In the genomic region with DNA sequence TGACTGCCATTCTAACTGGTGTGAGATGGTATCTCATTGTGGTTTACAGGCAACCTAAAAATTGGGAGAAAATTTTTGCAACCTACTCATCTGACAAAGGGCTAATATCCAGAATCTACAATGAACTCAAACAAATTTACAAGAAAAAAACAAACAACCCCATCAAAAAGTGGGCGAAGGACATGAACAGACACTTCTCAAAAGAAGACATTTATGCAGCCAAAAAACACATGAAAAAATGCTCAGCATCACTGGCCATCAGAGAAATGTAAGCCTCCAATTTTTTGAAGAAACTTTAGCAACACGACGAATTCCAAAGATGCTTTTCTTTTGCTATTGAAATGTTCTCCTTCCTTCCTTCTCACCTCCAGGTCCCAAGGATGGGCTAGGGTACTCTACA, we compare ENCODE assay signal across 8 cellular contexts. TPM values are rescaled to one million over a fixed set of nuclear protein-coding genes. Genes with fewer than 3 reads are reported as not detected.
A peak's percentile ranks its signal among the peaks of the same experiment; 100 is the strongest.
DNase-seq lines count a peak whose midpoint lies in the region; ATAC-seq, FAIRE-seq and TF ChIP-seq lines count a peak whose summit lies in the region.
"Not testable (repeated sequence)": the region's sequence is repeated elsewhere in the genome, so short reads cannot be mapped to it uniquely, and the experiment has no call there.

No MANE protein-coding gene starts in this region.

- H3K9me2 ChIP-seq in Karpas-422 (replicated peaks; ENCODE audit: insufficient read depth, low read length), result not testable (repeated sequence)

- H3K9me3 ChIP-seq in Karpas-422 (ENCODE audit: low read length); kidney (ENCODE audit: control insufficient read depth in 1 of 2, low read length in 2 of 2): not testable (repeated sequence)

- H2AFZ ChIP-seq in Karpas-422 (ENCODE audit: low read length), result not testable (repeated sequence)

- H3K4me2 ChIP-seq in Karpas-422 (ENCODE audit: low read depth, low read length, poor library complexity, severe bottlenecking), result peak overlapping the region; percentile 82

- ATAC-seq in activated CD4-positive, alpha-beta T cell treated with anti-CD3 and anti-CD28 coated beads for 36 hours; activated naive CD8-positive, alpha-beta T cell treated with anti-CD3 and anti-CD28 coated beads, Interleukin-2, amount 50 U/mL, for 24 hours: not testable (repeated sequence)

- not testable (repeated sequence) for FAIRE-seq in kidney (lab: Jason Lieb, UNC)

- POLR2A ChIA-PET in activated CD4-positive, alpha-beta T cell treated with anti-CD3 and anti-CD28 coated beads for 36 hours (lab: Charles Lee), result not testable (repeated sequence)

- peaks cover 17% of the 10 kb centered on the region for H3K4me1 ChIP-seq in Karpas-422 (ENCODE audit: low read length)
- H3K4me1 ChIP-seq in kidney (ENCODE audit: control insufficient read depth in 1 of 2, insufficient read depth in 1 of 2, low read depth in 1 of 2, low read length in 2 of 2), result not testable (repeated sequence)

- not testable (repeated sequence) for BruUV-seq in Calu3 (replicated peaks; lab: Mats Ljungman, UMichigan)

- not testable (repeated sequence) for H3K9me3 Mint-ChIP-seq in Calu3 (ENCODE audit: low read depth, unreplicated experiment); activated CD4-positive, alpha-beta T cell treated with anti-CD3 and anti-CD28 coated beads for 36 hours (ENCODE audit: low read depth); activated naive CD8-positive, alpha-beta T cell treated with anti-CD3 and anti-CD28 coated beads, Interleukin-2, amount 50 U/mL, for 24 hours; endothelial cell (ENCODE audit: unreplicated experiment); osteocyte (ENCODE audit: unreplicated experiment); type B pancreatic cell

- peaks cover 30% of the 10 kb centered on the region for H3K36me3 ChIP-seq in Karpas-422 (ENCODE audit: insufficient read depth, low read length)
- H3K36me3 ChIP-seq in kidney (ENCODE audit: control insufficient read depth in 1 of 2, insufficient read depth in 2 of 2, low read length in 2 of 2), result peaks cover 10 to 15% of the 10 kb centered on the region in 2 donors

- H3K36me3 Mint-ChIP-seq in Calu3 (ENCODE audit: insufficient read depth, unreplicated experiment), result peaks cover 29% of the 10 kb centered on the region
- peaks cover 52% of the 10 kb centered on the region for H3K36me3 Mint-ChIP-seq in activated CD4-positive, alpha-beta T cell treated with anti-CD3 and anti-CD28 coated beads for 36 hours (ENCODE audit: low read depth)
- H3K36me3 Mint-ChIP-seq in activated naive CD8-positive, alpha-beta T cell treated with anti-CD3 and anti-CD28 coated beads, Interleukin-2, amount 50 U/mL, for 24 hours (ENCODE audit: low read depth), result peaks cover 50% of the 10 kb centered on the region
- H3K36me3 Mint-ChIP-seq in endothelial cell (ENCODE audit: low read depth, unreplicated experiment), result peaks cover 10% of the 10 kb centered on the region
- peaks cover 17% of the 10 kb centered on the region for H3K36me3 Mint-ChIP-seq in osteocyte (ENCODE audit: unreplicated experiment)
- H3K36me3 Mint-ChIP-seq in type B pancreatic cell, result peaks cover 31% of the 10 kb centered on the region

- not testable (repeated sequence) for TF ChIP-seq CTCF in Calu3 (IDR thresholded peaks at IDR 0.05; ENCODE audit: unreplicated experiment); endothelial cell (IDR thresholded peaks at IDR 0.05; ENCODE audit: unreplicated experiment); kidney (IDR thresholded peaks at IDR 0.05; ENCODE audit: borderline replicate concordance, extremely low read depth, insufficient read depth); osteocyte (IDR thresholded peaks at IDR 0.05); type B pancreatic cell (conservative IDR thresholded peaks at IDR 0.05)

- H3K79me2 ChIP-seq in Karpas-422 (ENCODE audit: low read length), result peaks cover 48% of the 10 kb centered on the region

- CTCF ChIA-PET in Calu3 (lab: Charles Lee); activated CD4-positive, alpha-beta T cell treated with anti-CD3 and anti-CD28 coated beads for 36 hours (lab: Charles Lee): not testable (repeated sequence)

- peak overlapping the region; percentile 99 for H3K4me3 ChIP-seq in Karpas-422 (ENCODE audit: low read length)
- H3K4me3 ChIP-seq in kidney (ENCODE audit: low read length in 2 of 2), result peak overlapping the region; percentile 89 to 94

- peak overlapping the region; percentile 78 for H3K4me3 Mint-ChIP-seq in Calu3 (ENCODE audit: low read depth, unreplicated experiment)
- peak overlapping the region; percentile 95 for H3K4me3 Mint-ChIP-seq in activated CD4-positive, alpha-beta T cell treated with anti-CD3 and anti-CD28 coated beads for 36 hours
- peak overlapping the region; percentile 92 for H3K4me3 Mint-ChIP-seq in activated naive CD8-positive, alpha-beta T cell treated with anti-CD3 and anti-CD28 coated beads, Interleukin-2, amount 50 U/mL, for 24 hours
- H3K4me3 Mint-ChIP-seq in endothelial cell (ENCODE audit: unreplicated experiment), result peak overlapping the region; percentile 93
- peak overlapping the region; percentile 85 for H3K4me3 Mint-ChIP-seq in osteocyte (ENCODE audit: unreplicated experiment)
- H3K4me3 Mint-ChIP-seq in type B pancreatic cell, result peak overlapping the region; percentile 96

- peaks cover 43% of the 10 kb centered on the region for H4K20me1 ChIP-seq in Karpas-422 (ENCODE audit: insufficient read depth, low read depth, low read length)

- H3K27me3 Mint-ChIP-seq in Calu3 (ENCODE audit: unreplicated experiment); activated CD4-positive, alpha-beta T cell treated with anti-CD3 and anti-CD28 coated beads for 36 hours; activated naive CD8-positive, alpha-beta T cell treated with anti-CD3 and anti-CD28 coated beads, Interleukin-2, amount 50 U/mL, for 24 hours; endothelial cell (ENCODE audit: unreplicated experiment); osteocyte (ENCODE audit: unreplicated experiment); type B pancreatic cell: not testable (repeated sequence)

- H3K27ac Mint-ChIP-seq in Calu3 (ENCODE audit: unreplicated experiment), result peak overlapping the region; percentile 70
- H3K27ac Mint-ChIP-seq in activated CD4-positive, alpha-beta T cell treated with anti-CD3 and anti-CD28 coated beads for 36 hours, result peak overlapping the region; percentile 95
- H3K27ac Mint-ChIP-seq in activated naive CD8-positive, alpha-beta T cell treated with anti-CD3 and anti-CD28 coated beads, Interleukin-2, amount 50 U/mL, for 24 hours, result peak overlapping the region; percentile 90
- not testable (repeated sequence) for H3K27ac Mint-ChIP-seq in endothelial cell (ENCODE audit: unreplicated experiment); osteocyte (ENCODE audit: unreplicated experiment)
- peak overlapping the region; percentile 99 for H3K27ac Mint-ChIP-seq in type B pancreatic cell

- not testable (repeated sequence) for H3K27me3 ChIP-seq in Karpas-422 (ENCODE audit: low read length)

- not testable (repeated sequence) for DNase-seq in Calu3; Karpas-422; activated CD4-positive, alpha-beta T cell treated with anti-CD3 and anti-CD28 coated beads for 36 hours; activated naive CD8-positive, alpha-beta T cell treated with anti-CD3 and anti-CD28 coated beads, Interleukin-2, amount 50 U/mL, for 24 hours; endothelial cell (ENCODE audit: low spot score); kidney; osteocyte (ENCODE audit: extremely low spot score, unreplicated experiment); type B pancreatic cell (ENCODE audit: extremely low spot score, unreplicated experiment)

- H3K27ac ChIP-seq in Karpas-422 (ENCODE audit: low read length); kidney (ENCODE audit: low read depth in 2 of 2, low read length in 2 of 2): not testable (repeated sequence)

- not testable (repeated sequence) for H3K9ac ChIP-seq in Karpas-422 (ENCODE audit: low read length); kidney (ENCODE audit: low read length in 2 of 2)

- H3K4me1 Mint-ChIP-seq in Calu3 (ENCODE audit: low read depth, unreplicated experiment) (peaks cover 28% of the 10 kb centered on the region), endothelial cell (ENCODE audit: unreplicated experiment) (peaks cover 22% of the 10 kb centered on the region), osteocyte (ENCODE audit: unreplicated experiment) (peaks cover 30% of the 10 kb centered on the region), type B pancreatic cell (ENCODE audit: unreplicated experiment) (peaks cover 20% of the 10 kb centered on the region)
- peaks cover 51% of the 10 kb centered on the region for H3K4me1 Mint-ChIP-seq in activated CD4-positive, alpha-beta T cell treated with anti-CD3 and anti-CD28 coated beads for 36 hours
- peaks cover 52% of the 10 kb centered on the region for H3K4me1 Mint-ChIP-seq in activated naive CD8-positive, alpha-beta T cell treated with anti-CD3 and anti-CD28 coated beads, Interleukin-2, amount 50 U/mL, for 24 hours

- intact Hi-C loops in Calu3 (cut with micrococcal nuclease; ENCODE audit: unreplicated experiment); kidney (cut with DNase I): not testable (repeated sequence)
- intact Hi-C loops in activated CD4-positive, alpha-beta T cell treated with anti-CD3 and anti-CD28 coated beads for 36 hours (cut with DNase I, micrococcal nuclease), result loop anchor here (5.0 to 10.0 kb wide), 4 partner anchors 316 to 634 kb away; a partner anchor contains a TSS

RNA-seq across cellular contexts. Expression of a gene that starts 1.9 kb away (rescaled TPM):
- 41.6 and 43.4 TPM in 2 replicates for total RNA-seq in Calu3 (2022)
- total RNA-seq in Karpas-422 (2014; rRNA removed; shearing (Covaris generic); ENCODE audit: low replicate concordance), result 34.7 and 38.2 TPM in 2 replicates
- 10 to 100 TPM; 39.1 to 45.3 TPM for total RNA-seq in activated CD4-positive, alpha-beta T cell treated with anti-CD3 and anti-CD28 coated beads for 36 hours
- total RNA-seq in endothelial cell (ENCODE audit: unreplicated experiment), result 32.6 TPM
- 37.9 TPM for total RNA-seq in kidney
- polyA plus RNA-seq in kidney (ENCODE audit: insufficient read depth, low read depth, low replicate concordance), result 148 TPM
- total RNA-seq in osteocyte, result 25.4 and 25.6 TPM in 2 replicates
- total RNA-seq in type B pancreatic cell (ENCODE audit: low replicate concordance), result 43.0 and 47.4 TPM in 2 replicates
